ENCODE assay signal across 8 cellular contexts in genomic region chr7:135211179-135211945, GRCh38. TPM values are rescaled to one million over a fixed set of nuclear protein-coding genes. Genes with fewer than 3 reads are reported as not detected.
DNase-seq lines count a peak whose midpoint lies in the region; ATAC-seq and FAIRE-seq lines count a peak whose summit lies in the region.

WDR91 (minus strand) TSS chr7:135211526; CDS start chr7:135211502, 24 bp downstream.

- peak; percentile 85 for ATAC-seq in HG02571 (IDR thresholded peaks at IDR 0.05; ENCODE audit: unreplicated experiment)

- in situ Hi-C loops in SK-MEL-5 (cut with HindIII; ENCODE audit: low pct_unique_long_range_greater_than_20kb, low sequenced_read_pairs), result no loop called here

- FAIRE-seq in frontal cortex (lab: Jason Lieb, UNC), result no peak

- peak within 1 kb of the TSS; percentile 97 for H3K4me3 ChIP-seq in GM08714 (ENCODE audit: low read length)

- DNase-seq in NAMALWA (ENCODE audit: low spot score) (peak; percentile 96), SK-MEL-5 (ENCODE audit: low read depth, low spot score) (peak; percentile 95), frontal cortex (ENCODE audit: low spot score in 2 of 2) (peak; percentile 99 to 100), nucleus accumbens (lab: John Stamatoyannopoulos, UW) (peak; percentile 69 to 98 (median 94)), superior temporal gyrus (ENCODE audit: extremely low spot score) (peak; percentile 91)
- DNase-seq in activated naive CD4-positive, alpha-beta T cell treated with Interleukin-2 at 50 U/mL for 16 hours, result peak; percentile 97

RNA-seq across cellular contexts. Expression of gene WDR91, which starts in this region (rescaled TPM):
- 31.8 and 39.0 TPM in 2 replicates for total RNA-seq in SK-MEL-5 (2014; rRNA removed; shearing (Covaris generic))
- polyA plus RNA-seq in SK-MEL-5 (2015; cell fraction: cytosol; rRNA removed), result 21.8 and 30.5 TPM in 2 replicates
- 287 and 331 TPM in 2 replicates for polyA plus RNA-seq in SK-MEL-5 (2015; cell fraction: nucleus; rRNA removed)
- 8.2 TPM for total RNA-seq in frontal cortex

Comparison
In these comparisons a context has a peak if more than half of its experiments do, and no peak if none do; other contexts are left out.
1. Peak in every context shown above with its lines: DNase-seq, ATAC-seq and H3K4me3 ChIP-seq.